ENCODE assay signal across 1 cellular context in the genomic region with DNA sequence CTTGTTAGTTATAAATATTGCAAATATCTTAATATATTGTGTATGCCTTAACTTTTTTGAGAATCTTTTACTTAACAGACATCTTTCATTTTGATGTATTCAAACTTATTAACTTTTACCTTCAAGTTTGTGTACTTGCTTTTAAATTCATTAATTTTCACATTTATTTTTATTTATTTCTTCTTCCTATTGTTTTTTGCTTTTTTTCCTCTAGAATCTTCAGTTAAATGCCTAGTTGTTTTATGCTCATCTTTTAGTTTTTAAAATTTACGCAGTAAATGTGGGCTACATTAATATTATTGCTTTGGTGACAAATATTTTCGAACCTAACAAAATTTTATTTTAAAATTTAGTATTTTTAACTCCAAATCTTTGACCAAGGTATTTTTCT.
TF ChIP-seq lines count a peak whose summit lies in the region.

No MANE protein-coding gene starts in this region.

TF ChIP-seq in K562, 482 proteins besides CTCF, POLR2A, EP300 and RAD21 (continued from another document and continues in another):
- TF ChIP-seq, protein P1, sequence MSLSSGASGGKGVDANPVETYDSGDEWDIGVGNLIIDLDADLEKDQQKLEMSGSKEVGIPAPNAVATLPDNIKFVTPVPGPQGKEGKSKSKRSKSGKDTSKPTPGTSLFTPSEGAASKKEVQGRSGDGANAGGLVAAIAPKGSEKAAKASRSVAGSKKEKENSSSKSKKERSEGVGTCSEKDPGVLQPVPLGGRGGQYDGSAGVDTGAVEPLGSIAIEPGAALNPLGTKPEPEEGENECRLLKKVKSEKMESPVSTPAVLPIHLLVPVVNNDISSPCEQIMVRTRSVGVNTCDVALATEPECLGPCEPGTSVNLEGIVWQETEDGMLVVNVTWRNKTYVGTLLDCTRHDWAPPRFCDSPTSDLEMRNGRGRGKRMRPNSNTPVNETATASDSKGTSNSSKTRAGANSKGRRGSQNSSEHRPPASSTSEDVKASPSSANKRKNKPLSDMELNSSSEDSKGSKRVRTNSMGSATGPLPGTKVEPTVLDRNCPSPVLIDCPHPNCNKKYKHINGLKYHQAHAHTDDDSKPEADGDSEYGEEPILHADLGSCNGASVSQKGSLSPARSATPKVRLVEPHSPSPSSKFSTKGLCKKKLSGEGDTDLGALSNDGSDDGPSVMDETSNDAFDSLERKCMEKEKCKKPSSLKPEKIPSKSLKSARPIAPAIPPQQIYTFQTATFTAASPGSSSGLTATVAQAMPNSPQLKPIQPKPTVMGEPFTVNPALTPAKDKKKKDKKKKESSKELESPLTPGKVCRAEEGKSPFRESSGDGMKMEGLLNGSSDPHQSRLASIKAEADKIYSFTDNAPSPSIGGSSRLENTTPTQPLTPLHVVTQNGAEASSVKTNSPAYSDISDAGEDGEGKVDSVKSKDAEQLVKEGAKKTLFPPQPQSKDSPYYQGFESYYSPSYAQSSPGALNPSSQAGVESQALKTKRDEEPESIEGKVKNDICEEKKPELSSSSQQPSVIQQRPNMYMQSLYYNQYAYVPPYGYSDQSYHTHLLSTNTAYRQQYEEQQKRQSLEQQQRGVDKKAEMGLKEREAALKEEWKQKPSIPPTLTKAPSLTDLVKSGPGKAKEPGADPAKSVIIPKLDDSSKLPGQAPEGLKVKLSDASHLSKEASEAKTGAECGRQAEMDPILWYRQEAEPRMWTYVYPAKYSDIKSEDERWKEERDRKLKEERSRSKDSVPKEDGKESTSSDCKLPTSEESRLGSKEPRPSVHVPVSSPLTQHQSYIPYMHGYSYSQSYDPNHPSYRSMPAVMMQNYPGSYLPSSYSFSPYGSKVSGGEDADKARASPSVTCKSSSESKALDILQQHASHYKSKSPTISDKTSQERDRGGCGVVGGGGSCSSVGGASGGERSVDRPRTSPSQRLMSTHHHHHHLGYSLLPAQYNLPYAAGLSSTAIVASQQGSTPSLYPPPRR (CRISPR knock-in tag; IDR thresholded peaks at IDR 0.05; ENCODE audit: borderline replicate concordance) = no peak
- TF ChIP-seq, protein P2, sequence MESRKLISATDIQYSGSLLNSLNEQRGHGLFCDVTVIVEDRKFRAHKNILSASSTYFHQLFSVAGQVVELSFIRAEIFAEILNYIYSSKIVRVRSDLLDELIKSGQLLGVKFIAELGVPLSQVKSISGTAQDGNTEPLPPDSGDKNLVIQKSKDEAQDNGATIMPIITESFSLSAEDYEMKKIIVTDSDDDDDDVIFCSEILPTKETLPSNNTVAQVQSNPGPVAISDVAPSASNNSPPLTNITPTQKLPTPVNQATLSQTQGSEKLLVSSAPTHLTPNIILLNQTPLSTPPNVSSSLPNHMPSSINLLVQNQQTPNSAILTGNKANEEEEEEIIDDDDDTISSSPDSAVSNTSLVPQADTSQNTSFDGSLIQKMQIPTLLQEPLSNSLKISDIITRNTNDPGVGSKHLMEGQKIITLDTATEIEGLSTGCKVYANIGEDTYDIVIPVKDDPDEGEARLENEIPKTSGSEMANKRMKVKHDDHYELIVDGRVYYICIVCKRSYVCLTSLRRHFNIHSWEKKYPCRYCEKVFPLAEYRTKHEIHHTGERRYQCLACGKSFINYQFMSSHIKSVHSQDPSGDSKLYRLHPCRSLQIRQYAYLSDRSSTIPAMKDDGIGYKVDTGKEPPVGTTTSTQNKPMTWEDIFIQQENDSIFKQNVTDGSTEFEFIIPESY (CRISPR knock-in tag; IDR thresholded peaks at IDR 0.05) = no peak
- TF ChIP-seq ELF2 (CRISPR knock-in tag; IDR thresholded peaks at IDR 0.05) = no peak
- no peak for TF ChIP-seq SMARCA5 (IDR thresholded peaks at IDR 0.05)
- TF ChIP-seq KDM4B (IDR thresholded peaks at IDR 0.05; ENCODE audit: borderline replicate concordance in 2 of 2, low read depth in 1 of 2) = no peak
- no peak for TF ChIP-seq SIN3A (IDR thresholded peaks at IDR 0.05; ENCODE audit: borderline replicate concordance in 2 of 2, control insufficient read depth in 1 of 2, low read depth in 2 of 2, low read length in 2 of 2)
- TF ChIP-seq ZNF146 (CRISPR knock-in tag; IDR thresholded peaks at IDR 0.05; ENCODE audit: unreplicated experiment) = no peak
- TF ChIP-seq FOXA1 (IDR thresholded peaks at IDR 0.05; ENCODE audit: borderline replicate concordance) = no peak
- no peak for TF ChIP-seq FOS (IDR thresholded peaks at IDR 0.05; ENCODE audit: extremely low read depth, insufficient read length)
- TF ChIP-seq ZNF445 (CRISPR knock-in tag; IDR thresholded peaks at IDR 0.05; ENCODE audit: low read depth) = no peak
- TF ChIP-seq, protein P3, sequence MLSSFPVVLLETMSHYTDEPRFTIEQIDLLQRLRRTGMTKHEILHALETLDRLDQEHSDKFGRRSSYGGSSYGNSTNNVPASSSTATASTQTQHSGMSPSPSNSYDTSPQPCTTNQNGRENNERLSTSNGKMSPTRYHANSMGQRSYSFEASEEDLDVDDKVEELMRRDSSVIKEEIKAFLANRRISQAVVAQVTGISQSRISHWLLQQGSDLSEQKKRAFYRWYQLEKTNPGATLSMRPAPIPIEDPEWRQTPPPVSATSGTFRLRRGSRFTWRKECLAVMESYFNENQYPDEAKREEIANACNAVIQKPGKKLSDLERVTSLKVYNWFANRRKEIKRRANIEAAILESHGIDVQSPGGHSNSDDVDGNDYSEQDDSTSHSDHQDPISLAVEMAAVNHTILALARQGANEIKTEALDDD (IDR thresholded peaks at IDR 0.05) = no peak
- no peak for TF ChIP-seq TRIM24 (IDR thresholded peaks at IDR 0.05)
- TF ChIP-seq, protein P4, sequence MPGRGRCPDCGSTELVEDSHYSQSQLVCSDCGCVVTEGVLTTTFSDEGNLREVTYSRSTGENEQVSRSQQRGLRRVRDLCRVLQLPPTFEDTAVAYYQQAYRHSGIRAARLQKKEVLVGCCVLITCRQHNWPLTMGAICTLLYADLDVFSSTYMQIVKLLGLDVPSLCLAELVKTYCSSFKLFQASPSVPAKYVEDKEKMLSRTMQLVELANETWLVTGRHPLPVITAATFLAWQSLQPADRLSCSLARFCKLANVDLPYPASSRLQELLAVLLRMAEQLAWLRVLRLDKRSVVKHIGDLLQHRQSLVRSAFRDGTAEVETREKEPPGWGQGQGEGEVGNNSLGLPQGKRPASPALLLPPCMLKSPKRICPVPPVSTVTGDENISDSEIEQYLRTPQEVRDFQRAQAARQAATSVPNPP (IDR thresholded peaks at IDR 0.05; ENCODE audit: borderline replicate concordance, insufficient read depth, insufficient read length) = no peak
- no peak for TF ChIP-seq RBM14 (IDR thresholded peaks at IDR 0.05; ENCODE audit: borderline replicate concordance, insufficient read depth, low read depth, low read length)
- no peak for TF ChIP-seq ZNF384 (IDR thresholded peaks at IDR 0.05; ENCODE audit: low read depth, low read length)
- TF ChIP-seq, protein P5, sequence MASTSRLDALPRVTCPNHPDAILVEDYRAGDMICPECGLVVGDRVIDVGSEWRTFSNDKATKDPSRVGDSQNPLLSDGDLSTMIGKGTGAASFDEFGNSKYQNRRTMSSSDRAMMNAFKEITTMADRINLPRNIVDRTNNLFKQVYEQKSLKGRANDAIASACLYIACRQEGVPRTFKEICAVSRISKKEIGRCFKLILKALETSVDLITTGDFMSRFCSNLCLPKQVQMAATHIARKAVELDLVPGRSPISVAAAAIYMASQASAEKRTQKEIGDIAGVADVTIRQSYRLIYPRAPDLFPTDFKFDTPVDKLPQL (IDR thresholded peaks at IDR 0.05; ENCODE audit: extremely low read depth, insufficient read length) = no peak
- TF ChIP-seq, protein P6, sequence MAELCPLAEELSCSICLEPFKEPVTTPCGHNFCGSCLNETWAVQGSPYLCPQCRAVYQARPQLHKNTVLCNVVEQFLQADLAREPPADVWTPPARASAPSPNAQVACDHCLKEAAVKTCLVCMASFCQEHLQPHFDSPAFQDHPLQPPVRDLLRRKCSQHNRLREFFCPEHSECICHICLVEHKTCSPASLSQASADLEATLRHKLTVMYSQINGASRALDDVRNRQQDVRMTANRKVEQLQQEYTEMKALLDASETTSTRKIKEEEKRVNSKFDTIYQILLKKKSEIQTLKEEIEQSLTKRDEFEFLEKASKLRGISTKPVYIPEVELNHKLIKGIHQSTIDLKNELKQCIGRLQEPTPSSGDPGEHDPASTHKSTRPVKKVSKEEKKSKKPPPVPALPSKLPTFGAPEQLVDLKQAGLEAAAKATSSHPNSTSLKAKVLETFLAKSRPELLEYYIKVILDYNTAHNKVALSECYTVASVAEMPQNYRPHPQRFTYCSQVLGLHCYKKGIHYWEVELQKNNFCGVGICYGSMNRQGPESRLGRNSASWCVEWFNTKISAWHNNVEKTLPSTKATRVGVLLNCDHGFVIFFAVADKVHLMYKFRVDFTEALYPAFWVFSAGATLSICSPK (IDR thresholded peaks at IDR 0.05; ENCODE audit: borderline replicate concordance) = no peak
- no peak for TF ChIP-seq ZFP36 (IDR thresholded peaks at IDR 0.05; ENCODE audit: low read depth, low read length, partially characterized antibody)
- TF ChIP-seq C11orf30 (IDR thresholded peaks at IDR 0.05; ENCODE audit: low read depth) = peak; percentile 16; the same call in 1 of the 2 replicates
- TF ChIP-seq, protein P7, sequence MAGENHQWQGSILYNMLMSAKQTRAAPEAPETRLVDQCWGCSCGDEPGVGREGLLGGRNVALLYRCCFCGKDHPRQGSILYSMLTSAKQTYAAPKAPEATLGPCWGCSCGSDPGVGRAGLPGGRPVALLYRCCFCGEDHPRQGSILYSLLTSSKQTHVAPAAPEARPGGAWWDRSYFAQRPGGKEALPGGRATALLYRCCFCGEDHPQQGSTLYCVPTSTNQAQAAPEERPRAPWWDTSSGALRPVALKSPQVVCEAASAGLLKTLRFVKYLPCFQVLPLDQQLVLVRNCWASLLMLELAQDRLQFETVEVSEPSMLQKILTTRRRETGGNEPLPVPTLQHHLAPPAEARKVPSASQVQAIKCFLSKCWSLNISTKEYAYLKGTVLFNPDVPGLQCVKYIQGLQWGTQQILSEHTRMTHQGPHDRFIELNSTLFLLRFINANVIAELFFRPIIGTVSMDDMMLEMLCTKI (IDR thresholded peaks at IDR 0.05; ENCODE audit: partially characterized antibody) = no peak
- no peak for TF ChIP-seq ZNF76 (CRISPR knock-in tag; IDR thresholded peaks at IDR 0.05; ENCODE audit: borderline replicate concordance)
- no peak for TF ChIP-seq SRSF9 (IDR thresholded peaks at IDR 0.05; ENCODE audit: borderline replicate concordance, low read depth, low read length)
- no peak for TF ChIP-seq NR3C1 (CRISPR knock-in tag; IDR thresholded peaks at IDR 0.05)
- no peak for TF ChIP-seq PURB (CRISPR knock-in tag; IDR thresholded peaks at IDR 0.05; ENCODE audit: low read depth)
- TF ChIP-seq DACH1 (IDR thresholded peaks at IDR 0.05; ENCODE audit: partially characterized antibody) = no peak
- no peak for TF ChIP-seq RBM34 (IDR thresholded peaks at IDR 0.05; ENCODE audit: borderline replicate concordance, insufficient read depth, low read length)
- TF ChIP-seq, protein P8, sequence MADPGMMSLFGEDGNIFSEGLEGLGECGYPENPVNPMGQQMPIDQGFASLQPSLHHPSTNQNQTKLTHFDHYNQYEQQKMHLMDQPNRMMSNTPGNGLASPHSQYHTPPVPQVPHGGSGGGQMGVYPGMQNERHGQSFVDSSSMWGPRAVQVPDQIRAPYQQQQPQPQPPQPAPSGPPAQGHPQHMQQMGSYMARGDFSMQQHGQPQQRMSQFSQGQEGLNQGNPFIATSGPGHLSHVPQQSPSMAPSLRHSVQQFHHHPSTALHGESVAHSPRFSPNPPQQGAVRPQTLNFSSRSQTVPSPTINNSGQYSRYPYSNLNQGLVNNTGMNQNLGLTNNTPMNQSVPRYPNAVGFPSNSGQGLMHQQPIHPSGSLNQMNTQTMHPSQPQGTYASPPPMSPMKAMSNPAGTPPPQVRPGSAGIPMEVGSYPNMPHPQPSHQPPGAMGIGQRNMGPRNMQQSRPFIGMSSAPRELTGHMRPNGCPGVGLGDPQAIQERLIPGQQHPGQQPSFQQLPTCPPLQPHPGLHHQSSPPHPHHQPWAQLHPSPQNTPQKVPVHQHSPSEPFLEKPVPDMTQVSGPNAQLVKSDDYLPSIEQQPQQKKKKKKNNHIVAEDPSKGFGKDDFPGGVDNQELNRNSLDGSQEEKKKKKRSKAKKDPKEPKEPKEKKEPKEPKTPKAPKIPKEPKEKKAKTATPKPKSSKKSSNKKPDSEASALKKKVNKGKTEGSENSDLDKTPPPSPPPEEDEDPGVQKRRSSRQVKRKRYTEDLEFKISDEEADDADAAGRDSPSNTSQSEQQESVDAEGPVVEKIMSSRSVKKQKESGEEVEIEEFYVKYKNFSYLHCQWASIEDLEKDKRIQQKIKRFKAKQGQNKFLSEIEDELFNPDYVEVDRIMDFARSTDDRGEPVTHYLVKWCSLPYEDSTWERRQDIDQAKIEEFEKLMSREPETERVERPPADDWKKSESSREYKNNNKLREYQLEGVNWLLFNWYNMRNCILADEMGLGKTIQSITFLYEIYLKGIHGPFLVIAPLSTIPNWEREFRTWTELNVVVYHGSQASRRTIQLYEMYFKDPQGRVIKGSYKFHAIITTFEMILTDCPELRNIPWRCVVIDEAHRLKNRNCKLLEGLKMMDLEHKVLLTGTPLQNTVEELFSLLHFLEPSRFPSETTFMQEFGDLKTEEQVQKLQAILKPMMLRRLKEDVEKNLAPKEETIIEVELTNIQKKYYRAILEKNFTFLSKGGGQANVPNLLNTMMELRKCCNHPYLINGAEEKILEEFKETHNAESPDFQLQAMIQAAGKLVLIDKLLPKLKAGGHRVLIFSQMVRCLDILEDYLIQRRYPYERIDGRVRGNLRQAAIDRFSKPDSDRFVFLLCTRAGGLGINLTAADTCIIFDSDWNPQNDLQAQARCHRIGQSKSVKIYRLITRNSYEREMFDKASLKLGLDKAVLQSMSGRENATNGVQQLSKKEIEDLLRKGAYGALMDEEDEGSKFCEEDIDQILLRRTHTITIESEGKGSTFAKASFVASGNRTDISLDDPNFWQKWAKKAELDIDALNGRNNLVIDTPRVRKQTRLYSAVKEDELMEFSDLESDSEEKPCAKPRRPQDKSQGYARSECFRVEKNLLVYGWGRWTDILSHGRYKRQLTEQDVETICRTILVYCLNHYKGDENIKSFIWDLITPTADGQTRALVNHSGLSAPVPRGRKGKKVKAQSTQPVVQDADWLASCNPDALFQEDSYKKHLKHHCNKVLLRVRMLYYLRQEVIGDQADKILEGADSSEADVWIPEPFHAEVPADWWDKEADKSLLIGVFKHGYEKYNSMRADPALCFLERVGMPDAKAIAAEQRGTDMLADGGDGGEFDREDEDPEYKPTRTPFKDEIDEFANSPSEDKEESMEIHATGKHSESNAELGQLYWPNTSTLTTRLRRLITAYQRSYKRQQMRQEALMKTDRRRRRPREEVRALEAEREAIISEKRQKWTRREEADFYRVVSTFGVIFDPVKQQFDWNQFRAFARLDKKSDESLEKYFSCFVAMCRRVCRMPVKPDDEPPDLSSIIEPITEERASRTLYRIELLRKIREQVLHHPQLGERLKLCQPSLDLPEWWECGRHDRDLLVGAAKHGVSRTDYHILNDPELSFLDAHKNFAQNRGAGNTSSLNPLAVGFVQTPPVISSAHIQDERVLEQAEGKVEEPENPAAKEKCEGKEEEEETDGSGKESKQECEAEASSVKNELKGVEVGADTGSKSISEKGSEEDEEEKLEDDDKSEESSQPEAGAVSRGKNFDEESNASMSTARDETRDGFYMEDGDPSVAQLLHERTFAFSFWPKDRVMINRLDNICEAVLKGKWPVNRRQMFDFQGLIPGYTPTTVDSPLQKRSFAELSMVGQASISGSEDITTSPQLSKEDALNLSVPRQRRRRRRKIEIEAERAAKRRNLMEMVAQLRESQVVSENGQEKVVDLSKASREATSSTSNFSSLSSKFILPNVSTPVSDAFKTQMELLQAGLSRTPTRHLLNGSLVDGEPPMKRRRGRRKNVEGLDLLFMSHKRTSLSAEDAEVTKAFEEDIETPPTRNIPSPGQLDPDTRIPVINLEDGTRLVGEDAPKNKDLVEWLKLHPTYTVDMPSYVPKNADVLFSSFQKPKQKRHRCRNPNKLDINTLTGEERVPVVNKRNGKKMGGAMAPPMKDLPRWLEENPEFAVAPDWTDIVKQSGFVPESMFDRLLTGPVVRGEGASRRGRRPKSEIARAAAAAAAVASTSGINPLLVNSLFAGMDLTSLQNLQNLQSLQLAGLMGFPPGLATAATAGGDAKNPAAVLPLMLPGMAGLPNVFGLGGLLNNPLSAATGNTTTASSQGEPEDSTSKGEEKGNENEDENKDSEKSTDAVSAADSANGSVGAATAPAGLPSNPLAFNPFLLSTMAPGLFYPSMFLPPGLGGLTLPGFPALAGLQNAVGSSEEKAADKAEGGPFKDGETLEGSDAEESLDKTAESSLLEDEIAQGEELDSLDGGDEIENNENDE (IDR thresholded peaks at IDR 0.05; ENCODE audit: low read depth, low read length) = no peak
- TF ChIP-seq ZBTB8A (IDR thresholded peaks at IDR 0.05; ENCODE audit: partially characterized antibody) = peak; percentile 36
